ENCODE assay signal across 8 cellular contexts in genomic region chr1:155934097-155934932, GRCh38. TPM values are rescaled to one million over a fixed set of nuclear protein-coding genes. Genes with fewer than 3 reads are reported as not detected.
DNase-seq lines count a peak whose midpoint lies in the region; ATAC-seq and TF ChIP-seq lines count a peak whose summit lies in the region.

TSS of gene KHDC4 (minus strand) at chr1:155934413. CDS start at chr1:155934373, 40 bp downstream.

- WGBS in adrenal gland, 4 donors: 0 to 1% (median 1%) methylated on average over 38 to 50 of the region's 50 CpGs
- 1% methylated on average over 50 of the region's 50 CpGs for WGBS in heart right ventricle, 2 donors

- intact Hi-C loops in adrenal gland (cut with DNase I): no loop called here
- intact Hi-C loops in heart right ventricle (cut with DNase I): loop anchor here in 2 of 10 donors (2.0 to 10.0 kb wide), 2 partner anchors 54 to 120 kb away; partner anchors contain the start of genes LAMTOR2 (in 1 of the 2) and UBQLN4 (in 1 of the 2)
- intact Hi-C loops in posterior vena cava (cut with DNase I): no loop called here

- H3K9me3 ChIP-seq in adrenal gland (replicated peaks in 1 of 3) (no peaks in the 10 kb centered on the region), heart right ventricle (no peaks in the 10 kb centered on the region)

- no peaks in the 10 kb centered on the region for H3K27me3 ChIP-seq in adrenal gland
- H3K27me3 ChIP-seq in heart right ventricle: no peaks in the 10 kb centered on the region

- TF ChIP-seq CTCF in GM12875 (IDR thresholded peaks at IDR 0.05; ENCODE audit: borderline replicate concordance, insufficient read depth, low read depth, low read length): peak; percentile 18; the same call in 1 of the 2 replicates
- TF ChIP-seq CTCF in adrenal gland (IDR thresholded peaks at IDR 0.05): peak in 3 of 6 experiments; percentile 4 to 23 (median 6)
- peak in 4 of 9 donors; percentile 26 to 45 (median 36) for TF ChIP-seq CTCF in heart right ventricle (IDR thresholded peaks at IDR 0.05)

- peak; percentile 96 for ATAC-seq in HG02798 (IDR thresholded peaks at IDR 0.05; ENCODE audit: poor library complexity, unreplicated experiment)
- ATAC-seq in heart right ventricle: peak; percentile 96 to 99 (median 98)

- DNase-seq in NCI-H1436 (lab: John Stamatoyannopoulos, UW): peak; percentile 98
- DNase-seq in T follicular helper cell (ENCODE audit: low read depth): peak; percentile 93
- DNase-seq in adrenal gland: peak; percentile 95 to 99 (median 97)
- peak; percentile 92 to 97 for DNase-seq in heart right ventricle
- peak; percentile 98 for DNase-seq in posterior vena cava (ENCODE audit: low spot score)
- DNase-seq in ureter (ENCODE audit: low spot score): peak; percentile 97

- H3K4me1 ChIP-seq in adrenal gland (replicated peaks in 1 of 2) (peaks cover 39 to 53% of the 10 kb centered on the region in 2 donors), heart right ventricle (peaks cover 29 to 66% (median 57%) of the 10 kb centered on the region in 9 donors)

- H3K27ac ChIP-seq in adrenal gland: peak within 1 kb of the TSS; percentile 70 to 94 (median 87)
- H3K27ac ChIP-seq in heart right ventricle: peak within 1 kb of the TSS; percentile 81 to 97 (median 92)

- peak within 1 kb of the TSS; percentile 97 for H3K4me3 ChIP-seq in GM12875 (ENCODE audit: low read depth, low read length)
- H3K4me3 ChIP-seq in adrenal gland: peak within 1 kb of the TSS; percentile 36 to 81 (median 48)
- H3K4me3 ChIP-seq in heart right ventricle: peak within 1 kb of the TSS; percentile 53 to 98 (median 78)

- H3K36me3 ChIP-seq in adrenal gland (replicated peaks in 1 of 2): peaks cover 0 to 36% of the 10 kb centered on the region in 2 donors
- peaks cover 0 to 44% (median 21%) of the 10 kb centered on the region in 9 donors for H3K36me3 ChIP-seq in heart right ventricle

- peak; percentile 93 to 99 for TF ChIP-seq POLR2A in adrenal gland (IDR thresholded peaks at IDR 0.05)

RNA-seq across cellular contexts. Expression of gene KHDC4, which starts in this region (rescaled TPM):
- total RNA-seq in adrenal gland (10 to 100 TPM; 16.8 to 48.5 (median 37.8) TPM), heart right ventricle (10 to 100 TPM; 17.6 to 30.3 (median 22.0) TPM), posterior vena cava (10 to 100 TPM; 28.6 to 28.8 TPM), ureter (83.8 TPM)
- polyA plus RNA-seq in adrenal gland (10 to 100 TPM; 33.2 to 46.4 (median 37.0) TPM), heart right ventricle (10 to 100 TPM; 14.3 to 33.8 TPM)

Comparison
In these comparisons a context has a peak if more than half of its experiments do, and no peak if none do; other contexts are left out.
1. Peak in every context shown above with its lines: DNase-seq, ATAC-seq, H3K4me3 ChIP-seq and H3K27ac ChIP-seq.